In genomic region chr4:15035152-15035551, GRCh38 we compare ENCODE assay signal across 2 cellular contexts.
TF ChIP-seq lines count a peak whose summit lies in the region.

No MANE protein-coding gene starts in this region.

TF ChIP-seq in K562, 482 proteins besides CTCF, POLR2A, EP300 and RAD21:
- TF ChIP-seq SRSF9 (IDR thresholded peaks at IDR 0.05; ENCODE audit: borderline replicate concordance, low read depth, low read length) (no peak), HMBOX1 (IDR thresholded peaks at IDR 0.05) (peak; percentile 40; the same call in 1 of the 2 replicates), ETV1 (tag; conservative IDR thresholded peaks at IDR 0.05; ENCODE audit: low read depth) (no peak), ID3 (CRISPR knock-in tag; IDR thresholded peaks at IDR 0.05) (no peak), ID3 (tag; IDR thresholded peaks at IDR 0.05) (no peak), RFX5 (IDR thresholded peaks at IDR 0.05; ENCODE audit: low read depth, low read length) (no peak), EWSR1 (IDR thresholded peaks at IDR 0.05; ENCODE audit: borderline replicate concordance, low read depth, partially characterized antibody) (no peak), AFF4 (CRISPR knock-in tag; IDR thresholded peaks at IDR 0.05) (no peak), E2F3 (CRISPR knock-in tag; IDR thresholded peaks at IDR 0.05) (no peak), POLR2AphosphoS2 (IDR thresholded peaks at IDR 0.05; ENCODE audit: low read length) (no peak)

TF ChIP-seq in HepG2, 621 proteins besides CTCF, POLR2A, EP300 and RAD21:
- TF ChIP-seq MED13 (CRISPR knock-in tag; IDR thresholded peaks at IDR 0.05) (no peak), MLX (CRISPR knock-in tag; IDR thresholded peaks at IDR 0.05) (no peak), NR2F2 (IDR thresholded peaks at IDR 0.05; ENCODE audit: borderline replicate concordance, low read depth) (no peak), TBP (CRISPR knock-in tag; IDR thresholded peaks at IDR 0.05) (no peak), MEIS2 (CRISPR knock-in tag; IDR thresholded peaks at IDR 0.05) (no peak), ZNF737 (CRISPR knock-in tag; IDR thresholded peaks at IDR 0.05; ENCODE audit: borderline replicate concordance) (no peak), USF2 (IDR thresholded peaks at IDR 0.05; ENCODE audit: low read depth, low read length) (no peak), USF2 (CRISPR knock-in tag; IDR thresholded peaks at IDR 0.05; ENCODE audit: borderline replicate concordance) (no peak), KMT2B (CRISPR knock-in tag; IDR thresholded peaks at IDR 0.05) (no peak), NFYB (CRISPR knock-in tag; IDR thresholded peaks at IDR 0.05) (no peak), ZNF446 (CRISPR knock-in tag; IDR thresholded peaks at IDR 0.05) (no peak), ZNF24 (IDR thresholded peaks at IDR 0.05) (no peak), ZBTB14 (CRISPR knock-in tag; IDR thresholded peaks at IDR 0.05) (no peak), BATF2 (CRISPR knock-in tag; IDR thresholded peaks at IDR 0.05) (no peak), ZNF740 (CRISPR knock-in tag; IDR thresholded peaks at IDR 0.05) (no peak), ZNF282 (IDR thresholded peaks at IDR 0.05; ENCODE audit: partially characterized antibody) (no peak), RNF219 (CRISPR knock-in tag; IDR thresholded peaks at IDR 0.05) (no peak), FOXP4 (CRISPR knock-in tag; IDR thresholded peaks at IDR 0.05) (no peak)
